1 cellular context compared by ENCODE assay signal in the genomic region with DNA sequence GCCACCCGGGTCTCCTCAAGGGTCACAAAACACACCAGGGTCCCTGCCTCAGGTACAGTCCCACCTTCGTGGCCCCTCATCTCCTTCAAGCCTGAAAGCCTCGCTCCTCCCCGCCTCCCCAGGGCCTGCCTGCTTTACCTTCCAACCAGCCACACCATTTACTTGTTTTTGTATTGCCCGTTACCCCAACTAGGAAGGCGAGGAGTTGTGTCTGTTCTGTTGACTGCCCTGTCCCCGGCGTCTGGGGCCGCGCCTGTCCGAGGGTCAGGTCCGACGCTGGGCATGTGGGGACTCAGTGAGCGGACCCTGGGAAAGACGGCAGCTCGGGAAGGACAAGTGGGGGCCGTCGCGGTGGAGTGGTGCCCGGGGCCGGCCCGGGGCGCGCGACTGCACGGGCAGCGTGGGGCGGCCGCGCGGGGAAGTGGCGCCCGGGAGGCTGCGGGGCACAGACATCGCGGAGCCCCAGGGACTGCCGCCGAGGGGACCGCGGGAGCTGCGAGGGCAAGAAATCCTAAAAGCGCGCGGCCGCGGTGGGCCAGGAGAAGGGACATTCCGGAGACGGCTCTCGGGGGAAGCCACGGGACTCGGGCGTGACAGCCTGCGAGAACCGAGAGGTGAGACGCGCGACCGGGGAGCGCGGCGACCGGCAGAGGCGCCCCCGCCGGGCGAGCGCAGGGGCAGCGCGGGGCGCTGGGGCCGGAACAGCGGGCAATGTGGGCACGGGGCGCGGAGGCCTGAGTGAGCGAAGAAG.
TF ChIP-seq lines count a peak whose summit lies in the region.

No MANE protein-coding gene starts in this region.

TF ChIP-seq in K562, 482 proteins besides CTCF, POLR2A, EP300 and RAD21 (continued from another document and continues in another):
- TF ChIP-seq, protein P1, sequence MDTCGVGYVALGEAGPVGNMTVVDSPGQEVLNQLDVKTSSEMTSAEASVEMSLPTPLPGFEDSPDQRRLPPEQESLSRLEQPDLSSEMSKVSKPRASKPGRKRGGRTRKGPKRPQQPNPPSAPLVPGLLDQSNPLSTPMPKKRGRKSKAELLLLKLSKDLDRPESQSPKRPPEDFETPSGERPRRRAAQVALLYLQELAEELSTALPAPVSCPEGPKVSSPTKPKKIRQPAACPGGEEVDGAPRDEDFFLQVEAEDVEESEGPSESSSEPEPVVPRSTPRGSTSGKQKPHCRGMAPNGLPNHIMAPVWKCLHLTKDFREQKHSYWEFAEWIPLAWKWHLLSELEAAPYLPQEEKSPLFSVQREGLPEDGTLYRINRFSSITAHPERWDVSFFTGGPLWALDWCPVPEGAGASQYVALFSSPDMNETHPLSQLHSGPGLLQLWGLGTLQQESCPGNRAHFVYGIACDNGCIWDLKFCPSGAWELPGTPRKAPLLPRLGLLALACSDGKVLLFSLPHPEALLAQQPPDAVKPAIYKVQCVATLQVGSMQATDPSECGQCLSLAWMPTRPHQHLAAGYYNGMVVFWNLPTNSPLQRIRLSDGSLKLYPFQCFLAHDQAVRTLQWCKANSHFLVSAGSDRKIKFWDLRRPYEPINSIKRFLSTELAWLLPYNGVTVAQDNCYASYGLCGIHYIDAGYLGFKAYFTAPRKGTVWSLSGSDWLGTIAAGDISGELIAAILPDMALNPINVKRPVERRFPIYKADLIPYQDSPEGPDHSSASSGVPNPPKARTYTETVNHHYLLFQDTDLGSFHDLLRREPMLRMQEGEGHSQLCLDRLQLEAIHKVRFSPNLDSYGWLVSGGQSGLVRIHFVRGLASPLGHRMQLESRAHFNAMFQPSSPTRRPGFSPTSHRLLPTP (IDR thresholded peaks at IDR 0.05; ENCODE audit: borderline replicate concordance, extremely low read depth, insufficient read length) = no peak
- TF ChIP-seq, protein P2, sequence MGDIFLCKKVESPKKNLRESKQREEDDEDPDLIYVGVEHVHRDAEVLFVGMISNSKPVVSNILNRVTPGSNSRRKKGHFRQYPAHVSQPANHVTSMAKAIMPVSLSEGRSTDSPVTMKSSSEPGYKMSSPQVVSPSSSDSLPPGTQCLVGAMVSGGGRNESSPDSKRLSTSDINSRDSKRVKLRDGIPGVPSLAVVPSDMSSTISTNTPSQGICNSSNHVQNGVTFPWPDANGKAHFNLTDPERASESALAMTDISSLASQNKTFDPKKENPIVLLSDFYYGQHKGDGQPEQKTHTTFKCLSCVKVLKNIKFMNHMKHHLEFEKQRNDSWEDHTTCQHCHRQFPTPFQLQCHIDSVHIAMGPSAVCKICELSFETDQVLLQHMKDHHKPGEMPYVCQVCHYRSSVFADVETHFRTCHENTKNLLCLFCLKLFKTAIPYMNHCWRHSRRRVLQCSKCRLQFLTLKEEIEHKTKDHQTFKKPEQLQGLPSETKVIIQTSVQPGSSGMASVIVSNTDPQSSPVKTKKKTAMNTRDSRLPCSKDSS (IDR thresholded peaks at IDR 0.05; ENCODE audit: low read depth, partially characterized antibody) = no peak
- TF ChIP-seq MCM5 (IDR thresholded peaks at IDR 0.05; ENCODE audit: low read depth) = no peak
- TF ChIP-seq ERF (CRISPR knock-in tag; IDR thresholded peaks at IDR 0.05) = no peak
- TF ChIP-seq POLR3G (IDR thresholded peaks at IDR 0.05; ENCODE audit: extremely low read depth, insufficient read length, insufficient replicate concordance) = no peak
- no peak for TF ChIP-seq PCBP2 (IDR thresholded peaks at IDR 0.05; ENCODE audit: low read depth, low read length, poor library complexity, severe bottlenecking)
- TF ChIP-seq FOXP1 (CRISPR knock-in tag; IDR thresholded peaks at IDR 0.05) = peak; percentile 40; the same call in 1 of the 2 replicates
- no peak for TF ChIP-seq CBFA2T3 (IDR thresholded peaks at IDR 0.05)
- no peak for TF ChIP-seq MIER1 (IDR thresholded peaks at IDR 0.05; ENCODE audit: low read depth)
- no peak; a peak in 1 of 4 replicates for TF ChIP-seq MAZ (CRISPR knock-in tag; conservative IDR thresholded peaks at IDR 0.05 in 1 of 2, IDR thresholded peaks at IDR 0.05 in 1 of 2)
- no peak for TF ChIP-seq CREBBP (IDR thresholded peaks at IDR 0.05; ENCODE audit: low read depth, low read length)
- TF ChIP-seq SMC3 (conservative IDR thresholded peaks at IDR 0.05; ENCODE audit: insufficient read depth, low read depth, low read length) = no peak
- TF ChIP-seq, protein P3, sequence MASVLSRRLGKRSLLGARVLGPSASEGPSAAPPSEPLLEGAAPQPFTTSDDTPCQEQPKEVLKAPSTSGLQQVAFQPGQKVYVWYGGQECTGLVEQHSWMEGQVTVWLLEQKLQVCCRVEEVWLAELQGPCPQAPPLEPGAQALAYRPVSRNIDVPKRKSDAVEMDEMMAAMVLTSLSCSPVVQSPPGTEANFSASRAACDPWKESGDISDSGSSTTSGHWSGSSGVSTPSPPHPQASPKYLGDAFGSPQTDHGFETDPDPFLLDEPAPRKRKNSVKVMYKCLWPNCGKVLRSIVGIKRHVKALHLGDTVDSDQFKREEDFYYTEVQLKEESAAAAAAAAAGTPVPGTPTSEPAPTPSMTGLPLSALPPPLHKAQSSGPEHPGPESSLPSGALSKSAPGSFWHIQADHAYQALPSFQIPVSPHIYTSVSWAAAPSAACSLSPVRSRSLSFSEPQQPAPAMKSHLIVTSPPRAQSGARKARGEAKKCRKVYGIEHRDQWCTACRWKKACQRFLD (CRISPR knock-in tag; IDR thresholded peaks at IDR 0.05) = no peak
- TF ChIP-seq TOE1 (IDR thresholded peaks at IDR 0.05; ENCODE audit: borderline replicate concordance) = no peak
- TF ChIP-seq TOE1 (CRISPR knock-in tag; IDR thresholded peaks at IDR 0.05; ENCODE audit: borderline replicate concordance, low read depth) = no peak
- no peak for TF ChIP-seq SLC30A9 (CRISPR knock-in tag; IDR thresholded peaks at IDR 0.05)
- no peak for TF ChIP-seq FOXM1 (IDR thresholded peaks at IDR 0.05; ENCODE audit: low read depth)
- no peak for TF ChIP-seq FOXM1 (CRISPR knock-in tag; IDR thresholded peaks at IDR 0.05; ENCODE audit: low read depth)
- TF ChIP-seq, protein P4, sequence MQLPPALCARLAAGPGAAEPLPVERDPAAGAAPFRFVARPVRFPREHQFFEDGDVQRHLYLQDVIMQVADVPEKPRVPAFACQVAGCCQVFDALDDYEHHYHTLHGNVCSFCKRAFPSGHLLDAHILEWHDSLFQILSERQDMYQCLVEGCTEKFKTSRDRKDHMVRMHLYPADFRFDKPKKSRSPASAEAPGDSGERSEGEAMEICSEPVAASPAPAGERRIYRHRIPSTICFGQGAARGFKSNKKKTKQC (CRISPR knock-in tag; IDR thresholded peaks at IDR 0.05) = no peak
- TF ChIP-seq FOXJ3 (CRISPR knock-in tag; IDR thresholded peaks at IDR 0.05) = no peak
- no peak for TF ChIP-seq MXI1 (IDR thresholded peaks at IDR 0.05; ENCODE audit: low read depth, low read length)
- TF ChIP-seq SMAD2 (IDR thresholded peaks at IDR 0.05; ENCODE audit: low read depth, low read length) = no peak
- TF ChIP-seq, protein P5, sequence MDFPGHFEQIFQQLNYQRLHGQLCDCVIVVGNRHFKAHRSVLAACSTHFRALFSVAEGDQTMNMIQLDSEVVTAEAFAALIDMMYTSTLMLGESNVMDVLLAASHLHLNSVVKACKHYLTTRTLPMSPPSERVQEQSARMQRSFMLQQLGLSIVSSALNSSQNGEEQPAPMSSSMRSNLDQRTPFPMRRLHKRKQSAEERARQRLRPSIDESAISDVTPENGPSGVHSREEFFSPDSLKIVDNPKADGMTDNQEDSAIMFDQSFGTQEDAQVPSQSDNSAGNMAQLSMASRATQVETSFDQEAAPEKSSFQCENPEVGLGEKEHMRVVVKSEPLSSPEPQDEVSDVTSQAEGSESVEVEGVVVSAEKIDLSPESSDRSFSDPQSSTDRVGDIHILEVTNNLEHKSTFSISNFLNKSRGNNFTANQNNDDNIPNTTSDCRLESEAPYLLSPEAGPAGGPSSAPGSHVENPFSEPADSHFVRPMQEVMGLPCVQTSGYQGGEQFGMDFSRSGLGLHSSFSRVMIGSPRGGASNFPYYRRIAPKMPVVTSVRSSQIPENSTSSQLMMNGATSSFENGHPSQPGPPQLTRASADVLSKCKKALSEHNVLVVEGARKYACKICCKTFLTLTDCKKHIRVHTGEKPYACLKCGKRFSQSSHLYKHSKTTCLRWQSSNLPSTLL (IDR thresholded peaks at IDR 0.05) = no peak
- TF ChIP-seq, protein P6, sequence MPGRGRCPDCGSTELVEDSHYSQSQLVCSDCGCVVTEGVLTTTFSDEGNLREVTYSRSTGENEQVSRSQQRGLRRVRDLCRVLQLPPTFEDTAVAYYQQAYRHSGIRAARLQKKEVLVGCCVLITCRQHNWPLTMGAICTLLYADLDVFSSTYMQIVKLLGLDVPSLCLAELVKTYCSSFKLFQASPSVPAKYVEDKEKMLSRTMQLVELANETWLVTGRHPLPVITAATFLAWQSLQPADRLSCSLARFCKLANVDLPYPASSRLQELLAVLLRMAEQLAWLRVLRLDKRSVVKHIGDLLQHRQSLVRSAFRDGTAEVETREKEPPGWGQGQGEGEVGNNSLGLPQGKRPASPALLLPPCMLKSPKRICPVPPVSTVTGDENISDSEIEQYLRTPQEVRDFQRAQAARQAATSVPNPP (IDR thresholded peaks at IDR 0.05; ENCODE audit: borderline replicate concordance, insufficient read depth, insufficient read length) = no peak
- TF ChIP-seq, protein P7, sequence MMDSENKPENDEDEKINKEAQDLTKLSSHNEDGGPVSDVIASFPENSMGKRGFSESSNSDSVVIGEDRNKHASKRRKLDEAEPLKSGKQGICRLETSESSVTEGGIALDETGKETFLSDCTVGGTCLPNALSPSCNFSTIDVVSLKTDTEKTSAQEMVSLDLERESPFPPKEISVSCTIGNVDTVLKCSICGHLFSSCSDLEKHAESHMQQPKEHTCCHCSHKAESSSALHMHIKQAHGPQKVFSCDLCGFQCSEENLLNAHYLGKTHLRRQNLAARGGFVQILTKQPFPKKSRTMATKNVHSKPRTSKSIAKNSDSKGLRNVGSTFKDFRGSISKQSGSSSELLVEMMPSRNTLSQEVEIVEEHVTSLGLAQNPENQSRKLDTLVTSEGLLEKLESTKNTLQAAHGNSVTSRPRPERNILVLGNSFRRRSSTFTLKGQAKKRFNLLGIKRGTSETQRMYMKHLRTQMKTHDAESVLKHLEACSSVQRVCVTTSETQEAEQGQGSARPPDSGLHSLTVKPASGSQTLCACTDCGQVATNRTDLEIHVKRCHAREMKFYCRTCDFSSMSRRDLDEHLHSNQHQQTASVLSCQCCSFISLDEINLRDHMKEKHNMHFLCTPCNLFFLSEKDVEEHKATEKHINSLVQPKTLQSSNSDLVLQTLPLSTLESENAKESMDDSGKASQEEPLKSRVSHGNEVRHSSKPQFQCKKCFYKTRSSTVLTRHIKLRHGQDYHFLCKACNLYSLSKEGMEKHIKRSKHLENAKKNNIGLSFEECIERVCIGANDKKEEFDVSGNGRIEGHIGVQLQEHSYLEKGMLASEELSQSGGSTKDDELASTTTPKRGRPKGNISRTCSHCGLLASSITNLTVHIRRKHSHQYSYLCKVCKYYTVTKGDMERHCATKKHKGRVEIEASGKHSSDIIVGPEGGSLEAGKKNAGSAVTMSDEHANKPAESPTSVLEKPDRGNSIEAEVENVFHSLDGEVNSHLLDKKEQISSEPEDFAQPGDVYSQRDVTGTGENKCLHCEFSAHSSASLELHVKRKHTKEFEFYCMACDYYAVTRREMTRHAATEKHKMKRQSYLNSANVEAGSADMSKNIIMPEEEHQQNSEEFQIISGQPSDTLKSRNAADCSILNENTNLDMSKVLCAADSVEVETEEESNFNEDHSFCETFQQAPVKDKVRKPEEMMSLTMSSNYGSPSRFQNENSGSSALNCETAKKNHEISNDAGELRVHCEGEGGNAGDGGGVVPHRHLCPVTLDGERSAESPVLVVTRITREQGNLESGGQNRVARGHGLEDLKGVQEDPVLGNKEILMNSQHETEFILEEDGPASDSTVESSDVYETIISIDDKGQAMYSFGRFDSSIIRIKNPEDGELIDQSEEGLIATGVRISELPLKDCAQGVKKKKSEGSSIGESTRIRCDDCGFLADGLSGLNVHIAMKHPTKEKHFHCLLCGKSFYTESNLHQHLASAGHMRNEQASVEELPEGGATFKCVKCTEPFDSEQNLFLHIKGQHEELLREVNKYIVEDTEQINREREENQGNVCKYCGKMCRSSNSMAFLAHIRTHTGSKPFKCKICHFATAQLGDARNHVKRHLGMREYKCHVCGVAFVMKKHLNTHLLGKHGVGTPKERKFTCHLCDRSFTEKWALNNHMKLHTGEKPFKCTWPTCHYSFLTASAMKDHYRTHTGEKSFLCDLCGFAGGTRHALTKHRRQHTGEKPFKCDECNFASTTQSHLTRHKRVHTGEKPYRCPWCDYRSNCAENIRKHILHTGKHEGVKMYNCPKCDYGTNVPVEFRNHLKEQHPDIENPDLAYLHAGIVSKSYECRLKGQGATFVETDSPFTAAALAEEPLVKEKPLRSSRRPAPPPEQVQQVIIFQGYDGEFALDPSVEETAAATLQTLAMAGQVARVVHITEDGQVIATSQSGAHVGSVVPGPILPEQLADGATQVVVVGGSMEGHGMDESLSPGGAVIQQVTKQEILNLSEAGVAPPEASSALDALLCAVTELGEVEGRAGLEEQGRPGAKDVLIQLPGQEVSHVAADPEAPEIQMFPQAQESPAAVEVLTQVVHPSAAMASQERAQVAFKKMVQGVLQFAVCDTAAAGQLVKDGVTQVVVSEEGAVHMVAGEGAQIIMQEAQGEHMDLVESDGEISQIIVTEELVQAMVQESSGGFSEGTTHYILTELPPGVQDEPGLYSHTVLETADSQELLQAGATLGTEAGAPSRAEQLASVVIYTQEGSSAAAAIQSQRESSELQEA (IDR thresholded peaks at IDR 0.05; ENCODE audit: low read depth) = no peak
- no peak for TF ChIP-seq JUN (IDR thresholded peaks at IDR 0.05; ENCODE audit: borderline replicate concordance, low read depth, low read length)
- no peak for TF ChIP-seq JUN (CRISPR knock-in tag; IDR thresholded peaks at IDR 0.05; ENCODE audit: borderline replicate concordance)
- no peak for TF ChIP-seq ZNF780A (CRISPR knock-in tag; IDR thresholded peaks at IDR 0.05)
- TF ChIP-seq NONO (IDR thresholded peaks at IDR 0.05; ENCODE audit: low read depth in 2 of 2, low read length in 1 of 2) = peak in 1 of 2 experiments; percentile 49; a peak in 1 of 4 replicates
- TF ChIP-seq, protein P8, sequence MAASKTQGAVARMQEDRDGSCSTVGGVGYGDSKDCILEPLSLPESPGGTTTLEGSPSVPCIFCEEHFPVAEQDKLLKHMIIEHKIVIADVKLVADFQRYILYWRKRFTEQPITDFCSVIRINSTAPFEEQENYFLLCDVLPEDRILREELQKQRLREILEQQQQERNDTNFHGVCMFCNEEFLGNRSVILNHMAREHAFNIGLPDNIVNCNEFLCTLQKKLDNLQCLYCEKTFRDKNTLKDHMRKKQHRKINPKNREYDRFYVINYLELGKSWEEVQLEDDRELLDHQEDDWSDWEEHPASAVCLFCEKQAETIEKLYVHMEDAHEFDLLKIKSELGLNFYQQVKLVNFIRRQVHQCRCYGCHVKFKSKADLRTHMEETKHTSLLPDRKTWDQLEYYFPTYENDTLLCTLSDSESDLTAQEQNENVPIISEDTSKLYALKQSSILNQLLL (CRISPR knock-in tag; IDR thresholded peaks at IDR 0.05; ENCODE audit: borderline replicate concordance) = no peak
- TF ChIP-seq SIN3A (IDR thresholded peaks at IDR 0.05; ENCODE audit: borderline replicate concordance in 2 of 2, control insufficient read depth in 1 of 2, low read depth in 2 of 2, low read length in 2 of 2) = no peak
- TF ChIP-seq HEY1 (CRISPR knock-in tag; IDR thresholded peaks at IDR 0.05; ENCODE audit: borderline replicate concordance) = no peak
- TF ChIP-seq PHF8 (IDR thresholded peaks at IDR 0.05; ENCODE audit: borderline replicate concordance, low read length) = peak; percentile 43; the same call in 1 of the 2 replicates
- TF ChIP-seq ZNF143 (CRISPR knock-in tag; IDR thresholded peaks at IDR 0.05) = no peak
- TF ChIP-seq NFRKB (IDR thresholded peaks at IDR 0.05; ENCODE audit: low read depth) = no peak
- TF ChIP-seq TSC22D4 (tag; IDR thresholded peaks at IDR 0.05) = no peak
- TF ChIP-seq MEF2D (tag; conservative IDR thresholded peaks at IDR 0.05; ENCODE audit: low read depth) = no peak
